29 cellular contexts compared by ENCODE assay signal in the genomic region with DNA sequence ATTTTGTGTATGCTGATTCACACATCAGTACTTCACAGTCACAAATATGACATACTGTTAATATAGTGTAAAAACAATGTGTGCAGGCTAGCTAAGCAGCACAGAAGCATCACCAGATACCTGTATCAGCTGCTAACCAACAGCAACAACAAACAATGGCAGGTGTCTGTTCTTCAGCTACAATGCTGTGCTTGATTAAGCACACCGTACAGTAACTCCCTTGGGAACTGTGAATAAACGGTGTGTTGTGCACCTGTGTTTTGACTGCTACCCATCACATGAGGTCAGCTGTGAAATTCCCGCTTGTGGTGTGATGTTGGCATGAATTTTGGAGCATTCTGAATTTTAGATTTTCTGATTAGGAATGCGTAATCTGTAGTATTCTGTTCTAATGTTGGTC.
A peak's percentile ranks its signal among the peaks of the same experiment; 100 is the strongest.
DNase-seq lines count a peak whose midpoint lies in the region; ATAC-seq lines count a peak whose summit lies in the region.
"Had no signal": no experiment of that assay in that cellular context is flagged by ENCODE, and none has a peak within 500 bp of the region (broad histone marks: within the 10 kb centered on the region; RNA-seq: fewer than 3 reads in every experiment).

No MANE protein-coding gene starts in this region.

- H3K27ac Mint-ChIP-seq in natural killer cell treated with Interleukin-12 subunit alpha and Interleukin-12 subunit beta and Interleukin-15 and Interleukin-18, amount 100 ng/mL, for 72 hours, result no peak overlapping the region
- H3K27ac Mint-ChIP-seq: activated CD8-positive, alpha-beta T cell treated with anti-CD3 and anti-CD28 coated beads for 36 hours; activated naive CD4-positive, alpha-beta T cell treated with anti-CD3 and anti-CD28 coated beads, Interleukin-2, amount 50 U/mL, for 24 hours; activated T-helper 2 cell treated with anti-CD3 and anti-CD28 coated beads, Interferon-gamma antibody, Interleukin-2, Interleukin-4, amounts not matched to agents 10 μg/mL and 5 μg/mL and 100 μg/mL, durations not matched to agents 14 hours and 24 hours and 36 hours; CD4-positive, alpha-beta memory T cell; nephron had no signal

- H3K36me3 Mint-ChIP-seq in natural killer cell treated with Interleukin-12 subunit alpha and Interleukin-12 subunit beta and Interleukin-15 and Interleukin-18, amount 100 ng/mL, for 72 hours, result no peaks in the 10 kb centered on the region
- H3K36me3 Mint-ChIP-seq: activated naive CD4-positive, alpha-beta T cell treated with anti-CD3 and anti-CD28 coated beads, Interleukin-2, amount 50 U/mL, for 24 hours; CD4-positive, alpha-beta memory T cell had no signal

- ATAC-seq in natural killer cell treated with Interleukin-12 subunit alpha and Interleukin-12 subunit beta and Interleukin-15 and Interleukin-18, amount 100 ng/mL, for 72 hours, result no peak
- no peak for ATAC-seq in GM21723 (IDR thresholded peaks at IDR 0.05; ENCODE audit: unreplicated experiment)
- ATAC-seq: activated CD8-positive, alpha-beta T cell treated with anti-CD3 and anti-CD28 coated beads for 36 hours; K562; SK-N-SH treated with all-trans-retinoic acid at 6 μM for 48 hours had no signal

- DNase-seq in NCI-H2029 (lab: John Stamatoyannopoulos, UW) (peak; percentile 23), NCI-H2029 treated with DMSO at 0.1 percent for 48 hours (lab: John Stamatoyannopoulos, UW) (no peak), NCI-H1436 (lab: John Stamatoyannopoulos, UW) (peak; percentile 69), NCI-H526 (lab: John Stamatoyannopoulos, UW) (peak; percentile 79), myocyte (ENCODE audit: low read depth) (peak; percentile 12), NOMO-1 treated with dmso at 0.1 percent for 144 hours (lab: John Stamatoyannopoulos, UW; ENCODE audit: unreplicated experiment) (no peak)
- no peak for DNase-seq in natural killer cell treated with Interleukin-12 subunit alpha and Interleukin-12 subunit beta and Interleukin-15 and Interleukin-18, amount 100 ng/mL, for 72 hours (ENCODE audit: low spot score)
- DNase-seq: 8988T; activated CD4-positive, alpha-beta T cell treated with anti-CD3 and anti-CD28 coated beads for 1 hour; activated CD8-positive, alpha-beta T cell treated with anti-CD3 and anti-CD28 coated beads for 36 hours; amygdala; CD4-positive, alpha-beta memory T cell; DMS79 treated with DMSO at 0.1 percent for 48 hours; GF-D8; GM23248; midbrain; NCI-H82; ovary; retina; small intestine; stomach; T-helper 2 cell; tibial artery had no signal

- H3K27me3 Mint-ChIP-seq in natural killer cell treated with Interleukin-12 subunit alpha and Interleukin-12 subunit beta and Interleukin-15 and Interleukin-18, amount 100 ng/mL, for 72 hours, result no peaks in the 10 kb centered on the region
- H3K27me3 Mint-ChIP-seq: activated CD8-positive, alpha-beta T cell treated with anti-CD3 and anti-CD28 coated beads for 36 hours; activated naive CD4-positive, alpha-beta T cell treated with anti-CD3 and anti-CD28 coated beads, Interleukin-2, amount 50 U/mL, for 24 hours; CD4-positive, alpha-beta memory T cell had no signal

- H3K4me1 Mint-ChIP-seq in natural killer cell treated with Interleukin-12 subunit alpha and Interleukin-12 subunit beta and Interleukin-15 and Interleukin-18, amount 100 ng/mL, for 72 hours (ENCODE audit: low read depth in 2 of 2), result no peaks in the 10 kb centered on the region
- H3K4me1 Mint-ChIP-seq: activated naive CD4-positive, alpha-beta T cell treated with anti-CD3 and anti-CD28 coated beads, Interleukin-2, amount 50 U/mL, for 24 hours; CD4-positive, alpha-beta memory T cell had no signal

- H3K4me3 Mint-ChIP-seq in natural killer cell treated with Interleukin-12 subunit alpha and Interleukin-12 subunit beta and Interleukin-15 and Interleukin-18, amount 100 ng/mL, for 72 hours, result no peak overlapping the region
- H3K4me3 Mint-ChIP-seq: activated CD8-positive, alpha-beta T cell treated with anti-CD3 and anti-CD28 coated beads for 36 hours; activated naive CD4-positive, alpha-beta T cell treated with anti-CD3 and anti-CD28 coated beads, Interleukin-2, amount 50 U/mL, for 24 hours; CD4-positive, alpha-beta memory T cell; nephron had no signal

- H3K9me3 Mint-ChIP-seq in natural killer cell treated with Interleukin-12 subunit alpha and Interleukin-12 subunit beta and Interleukin-15 and Interleukin-18, amount 100 ng/mL, for 72 hours, result peaks cover 16% of the 10 kb centered on the region

Comparison
In these comparisons a context has a peak if more than half of its experiments do, and no peak if none do; other contexts are left out.
1. DNase-seq: peak in NCI-H2029 (single experiment), NCI-H1436 (single experiment), NCI-H526 (2 of 2) and myocyte (single experiment); none in NCI-H2029 treated with DMSO at 0.1 percent for 48 hours (single experiment), NOMO-1 treated with dmso at 0.1 percent for 144 hours (single experiment) and natural killer cell treated with Interleukin-12 subunit alpha and Interleukin-12 subunit beta and Interleukin-15 and Interleukin-18, amount 100 ng/mL, for 72 hours (single experiment).